Comparison of ENCODE assay signal across 18 cellular contexts in genomic region chr11:96092511-96092910, GRCh38.
DNase-seq lines count a peak whose midpoint lies in the region; ATAC-seq and TF ChIP-seq lines count a peak whose summit lies in the region.
"Had no signal": no experiment of that assay in that cellular context is flagged by ENCODE, and none has a peak within 500 bp of the region (broad histone marks: within the 10 kb centered on the region; RNA-seq: fewer than 3 reads in every experiment).

No MANE protein-coding gene starts in this region.

- H3K9ac ChIP-seq in PC-3 (ENCODE audit: low read length): no peak overlapping the region
- H3K9ac ChIP-seq: BLaER1 treated with 17β-estradiol and CSF1 and Interleukin-3, amounts not matched to agents 10 nM and 100 nM; GM23248 had no signal

- H3K4me3 Mint-ChIP-seq in activated CD4-positive, alpha-beta T cell treated with anti-CD3 and anti-CD28 coated beads for 36 hours: no peak overlapping the region
- no peak overlapping the region for H3K4me3 Mint-ChIP-seq in CD4-positive, alpha-beta T cell
- peak overlapping the region in 1 of 10 donors; percentile 29 for H3K4me3 Mint-ChIP-seq in naive thymus-derived CD8-positive, alpha-beta T cell

- no peak for DNase-seq in activated CD4-positive, alpha-beta T cell treated with anti-CD3 and anti-CD28 coated beads for 36 hours
- no peak for DNase-seq in activated CD4-positive, alpha-beta T cell treated with anti-CD3 and anti-CD28 coated beads for 4 hours
- no peak for DNase-seq in CD4-positive, alpha-beta T cell
- no peak for DNase-seq in PC-3
- no peak for DNase-seq in naive thymus-derived CD8-positive, alpha-beta T cell
- no peak for DNase-seq in omental fat pad (ENCODE audit: low spot score)
- no peak for DNase-seq in prostate gland (ENCODE audit: low spot score)
- DNase-seq: DMS79, GM23248, KG1, NCI-H1092, NCI-H2107, NCI-H69, Right ventricle myocardium superior had no signal

- CTCF ChIA-PET in activated CD4-positive, alpha-beta T cell treated with anti-CD3 and anti-CD28 coated beads for 36 hours (lab: Charles Lee): interaction anchor here (0.9 to 2.5 kb wide), 8 partner anchors 8 to 301 kb away, joined by 3 to 11 read pairs (median 4); no protein-coding TSS in a partner anchor
- CTCF ChIA-PET in CD4-positive, alpha-beta T cell (lab: Charles Lee): interaction anchor here (1.3 to 3.8 kb wide), 3 partner anchors 113 to 302 kb away, joined by 4 to 33 read pairs (median 9); partner anchors contain the start of gene MAML2
- CTCF ChIA-PET in PC-3 (lab: Charles Lee): interaction anchor here (0.7 to 0.8 kb wide), 2 partner anchors 63 to 251 kb away, joined by 3 to 5 read pairs; partner anchors contain the start of gene MAML2

- POLR2A ChIA-PET in activated CD4-positive, alpha-beta T cell treated with anti-CD3 and anti-CD28 coated beads for 36 hours (lab: Charles Lee): interaction anchor here (0.5 kb wide), 1 partner anchor 248 kb away, joined by 3 read pairs; no protein-coding TSS in a partner anchor
- POLR2A ChIA-PET in CD4-positive, alpha-beta T cell (lab: Charles Lee): interaction anchor here (1.2 to 1.3 kb wide), 2 partner anchors 245 to 251 kb away, joined by 4 to 10 read pairs; partner anchors contain the start of gene MAML2
- POLR2A ChIA-PET in PC-3 (lab: Charles Lee; ENCODE audit: unreplicated experiment): no interaction called here
- POLR2A ChIA-PET in naive thymus-derived CD8-positive, alpha-beta T cell (lab: Charles Lee): interaction anchor here (1.0 to 1.6 kb wide), 3 partner anchors 9 to 251 kb away, joined by 3 to 7 read pairs (median 3); partner anchors contain the start of gene MAML2

- H3K9me3 Mint-ChIP-seq in activated CD4-positive, alpha-beta T cell treated with anti-CD3 and anti-CD28 coated beads for 36 hours (ENCODE audit: low read depth): peaks cover under 1% of the 10 kb centered on the region
- H3K9me3 Mint-ChIP-seq in CD4-positive, alpha-beta T cell: no peaks in the 10 kb centered on the region
- no peaks in the 10 kb centered on the region for H3K9me3 Mint-ChIP-seq in naive thymus-derived CD8-positive, alpha-beta T cell

- no peak for TF ChIP-seq CTCF in CD4-positive, alpha-beta T cell (IDR thresholded peaks at IDR 0.05)
- TF ChIP-seq CTCF in PC-3 (conservative IDR thresholded peaks at IDR 0.05; ENCODE audit: low read depth, low read length) (no peak), omental fat pad (IDR thresholded peaks at IDR 0.05) (no peak), prostate gland (IDR thresholded peaks at IDR 0.05) (no peak)

- no peaks in the 10 kb centered on the region for H3K27me3 ChIP-seq in CD4-positive, alpha-beta T cell (ENCODE audit: control insufficient read depth, insufficient read depth, low read length)
- H3K27me3 ChIP-seq in PC-3 (ENCODE audit: low read length): no peaks in the 10 kb centered on the region
- H3K27me3 ChIP-seq in prostate gland (replicated peaks; ENCODE audit: insufficient read depth): no peaks in the 10 kb centered on the region
- H3K27me3 ChIP-seq: BLaER1 treated with 17β-estradiol and CSF1 and Interleukin-3, amounts not matched to agents 10 nM and 100 nM had no signal

- no peak overlapping the region for H3K4me2 ChIP-seq in PC-3 (ENCODE audit: low read length)
- H3K4me2 ChIP-seq: BLaER1 treated with 17β-estradiol and CSF1 and Interleukin-3, amounts not matched to agents 10 nM and 100 nM had no signal

- no peak for TF ChIP-seq POLR2A in prostate gland (IDR thresholded peaks at IDR 0.05)

- BruUV-seq in PC-3 (replicated peaks; lab: Mats Ljungman, UMichigan): TSS peak; percentile 44

- H3K4me3 ChIP-seq in PC-3 (ENCODE audit: low read length) (no peak overlapping the region), prostate gland (no peak overlapping the region)
- H3K4me3 ChIP-seq: BLaER1 treated with 17β-estradiol and CSF1 and Interleukin-3, amounts not matched to agents 10 nM and 100 nM; GM23248 had no signal

- H3K36me3 ChIP-seq in PC-3 (ENCODE audit: low read depth, low read length) (no peaks in the 10 kb centered on the region), prostate gland (no peaks in the 10 kb centered on the region)

- no peaks in the 10 kb centered on the region for H3K79me2 ChIP-seq in PC-3 (ENCODE audit: low read length)

- 97% methylated on average over 8 of the region's 8 CpGs for WGBS in prostate gland

- no peak overlapping the region for H3K27ac ChIP-seq in CD4-positive, alpha-beta T cell (ENCODE audit: low read depth, low read length)
- H3K27ac ChIP-seq in PC-3 (ENCODE audit: low read length) (no peak overlapping the region), prostate gland (no peak overlapping the region)
- H3K27ac ChIP-seq: BLaER1 treated with 17β-estradiol and CSF1 and Interleukin-3, amounts not matched to agents 10 nM and 100 nM; GM23248; HL-60 had no signal

- no peaks in the 10 kb centered on the region for H3K9me3 ChIP-seq in CD4-positive, alpha-beta T cell (ENCODE audit: control insufficient read depth, low read length)
- H3K9me3 ChIP-seq in PC-3 (ENCODE audit: low read length): no peaks in the 10 kb centered on the region
- H3K9me3 ChIP-seq in prostate gland: no peaks in the 10 kb centered on the region
- H3K9me3 ChIP-seq: BLaER1 treated with 17β-estradiol and CSF1 and Interleukin-3, amounts not matched to agents 10 nM and 100 nM had no signal

- H3K27ac Mint-ChIP-seq in activated CD4-positive, alpha-beta T cell treated with anti-CD3 and anti-CD28 coated beads for 36 hours: peak overlapping the region; percentile 38
- peak overlapping the region; percentile 21 for H3K27ac Mint-ChIP-seq in CD4-positive, alpha-beta T cell
- H3K27ac Mint-ChIP-seq in naive thymus-derived CD8-positive, alpha-beta T cell: peak overlapping the region in 9 of 10 donors; percentile 6 to 93 (median 80)

- no peaks in the 10 kb centered on the region for H3K27me3 Mint-ChIP-seq in activated CD4-positive, alpha-beta T cell treated with anti-CD3 and anti-CD28 coated beads for 36 hours
- H3K27me3 Mint-ChIP-seq in CD4-positive, alpha-beta T cell: no peaks in the 10 kb centered on the region
- H3K27me3 Mint-ChIP-seq in naive thymus-derived CD8-positive, alpha-beta T cell: no peaks in the 10 kb centered on the region

- intact Hi-C loops in activated CD4-positive, alpha-beta T cell treated with anti-CD3 and anti-CD28 coated beads for 36 hours (cut with DNase I, micrococcal nuclease): no loop called here
- intact Hi-C loops in CD4-positive, alpha-beta T cell (cut with DNase I, micrococcal nuclease): no loop called here
- intact Hi-C loops in PC-3 (cut with micrococcal nuclease): no loop called here
- intact Hi-C loops in prostate gland (cut with DNase I): no loop called here

- H3F3A ChIP-seq in PC-3 (ENCODE audit: low read length, unreplicated experiment): no peaks in the 10 kb centered on the region

- peaks cover 81% of the 10 kb centered on the region for H3K4me1 Mint-ChIP-seq in activated CD4-positive, alpha-beta T cell treated with anti-CD3 and anti-CD28 coated beads for 36 hours
- peaks cover 74% of the 10 kb centered on the region for H3K4me1 Mint-ChIP-seq in CD4-positive, alpha-beta T cell (ENCODE audit: low read depth)
- H3K4me1 Mint-ChIP-seq in naive thymus-derived CD8-positive, alpha-beta T cell: peaks cover 41 to 89% (median 84%) of the 10 kb centered on the region in 4 donors

- peaks cover 40% of the 10 kb centered on the region for H3K36me3 Mint-ChIP-seq in activated CD4-positive, alpha-beta T cell treated with anti-CD3 and anti-CD28 coated beads for 36 hours (ENCODE audit: low read depth)
- H3K36me3 Mint-ChIP-seq in CD4-positive, alpha-beta T cell (ENCODE audit: low read depth): peaks cover 58% of the 10 kb centered on the region
- peaks cover 4 to 61% (median 15%) of the 10 kb centered on the region in 3 donors for H3K36me3 Mint-ChIP-seq in naive thymus-derived CD8-positive, alpha-beta T cell

- H4K20me1 ChIP-seq in PC-3 (ENCODE audit: low read length): no peaks in the 10 kb centered on the region

- H2AFZ ChIP-seq in PC-3 (ENCODE audit: low read length): no peak overlapping the region
- H2AFZ ChIP-seq: GM23248 had no signal

- peaks cover 42% of the 10 kb centered on the region for H3K4me1 ChIP-seq in PC-3 (ENCODE audit: insufficient read depth, low read length)
- peaks cover 8% of the 10 kb centered on the region for H3K4me1 ChIP-seq in prostate gland (replicated peaks)

- H3K9me2 ChIP-seq in PC-3 (replicated peaks; ENCODE audit: low read length): no peaks in the 10 kb centered on the region

- ATAC-seq in activated CD4-positive, alpha-beta T cell treated with anti-CD3 and anti-CD28 coated beads for 36 hours: no peak
- no peak for ATAC-seq in CD4-positive, alpha-beta T cell (ENCODE audit: poor library complexity)
- ATAC-seq in PC-3: no peak
- ATAC-seq in naive thymus-derived CD8-positive, alpha-beta T cell: no peak
- ATAC-seq in omental fat pad (ENCODE audit: low FRiP score): no peak
- no peak for ATAC-seq in GM19023 (IDR thresholded peaks at IDR 0.05; ENCODE audit: unreplicated experiment)
- ATAC-seq: Panc1 had no signal

Comparison
In these comparisons a context has a peak if more than half of its experiments do, and no peak if none do; other contexts are left out.
1. H3K27ac Mint-ChIP-seq: peak in every context shown above with its lines; median percentile 80 in naive thymus-derived CD8-positive, alpha-beta T cell; 38 in activated CD4-positive, alpha-beta T cell treated with anti-CD3 and anti-CD28 coated beads for 36 hours; 21 in CD4-positive, alpha-beta T cell.